ENCODE assay signal across 8 cellular contexts in the genomic region with DNA sequence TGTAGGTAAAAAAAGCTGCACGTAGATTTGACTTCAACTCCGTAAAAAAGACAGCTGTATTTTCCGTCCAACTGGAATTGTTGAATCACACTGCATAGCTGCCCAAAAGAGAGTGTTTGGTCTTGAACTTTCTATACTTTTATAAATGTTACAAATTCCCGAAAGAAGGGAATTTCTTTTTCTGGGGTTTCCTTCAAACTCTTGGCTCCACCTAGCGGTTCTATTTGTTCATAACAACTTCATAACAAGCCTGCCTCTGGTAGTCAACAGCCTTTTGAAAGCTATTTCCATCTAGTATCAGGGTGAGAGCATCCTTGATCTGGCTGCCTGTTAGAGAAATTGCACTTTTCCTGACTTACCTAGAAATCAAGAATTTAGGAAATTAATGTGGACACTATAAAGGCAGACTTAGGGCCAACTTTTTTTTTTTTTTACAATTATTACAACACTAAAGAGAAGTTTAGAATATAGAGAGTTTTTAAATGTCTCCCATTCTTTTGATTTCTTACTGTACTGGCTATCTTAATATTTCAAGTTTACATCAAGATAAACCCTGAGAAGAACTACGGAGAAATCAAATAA. TPM values are rescaled to one million over a fixed set of nuclear protein-coding genes. Genes with fewer than 3 reads are reported as not detected.
A peak's percentile ranks its signal among the peaks of the same experiment; 100 is the strongest.
DNase-seq lines count a peak whose midpoint lies in the region; ATAC-seq, FAIRE-seq and TF ChIP-seq lines count a peak whose summit lies in the region.

No MANE protein-coding gene starts in this region.

- H3K9ac ChIP-seq in NT2/D1 (ENCODE audit: insufficient read length, low read depth), result no peak overlapping the region
- no peak overlapping the region for H3K9ac ChIP-seq in keratinocyte (ENCODE audit: control insufficient read depth, extremely low read depth, insufficient read depth, low read length)

- H3K4me1 Mint-ChIP-seq in MCF 10A (ENCODE audit: insufficient read depth, unreplicated experiment), result peaks cover 7% of the 10 kb centered on the region

- dilution Hi-C loops in keratinocyte (cut with MboI; ENCODE audit: extremely low pct_ligation_motif_present, low sequenced_read_pairs), result no loop called here

- H3K27ac ChIP-seq in keratinocyte (ENCODE audit: control insufficient read depth, insufficient read depth, low read length), result no peak overlapping the region

- H3K4me3 Mint-ChIP-seq in MCF 10A (ENCODE audit: unreplicated experiment), result no peak overlapping the region

- H4K20me1 ChIP-seq in keratinocyte (ENCODE audit: control insufficient read depth, extremely low read depth, insufficient read depth, low read length), result no peaks in the 10 kb centered on the region

- CTCF ChIA-PET in MCF 10A (lab: Yijun Ruan, JAX), result interaction anchor here (0.5 to 7.1 kb wide), 55 partner anchors 9 to 695 kb away, joined by 3 to 123 read pairs (median 4); partner anchors contain the start of gene RALB

- no peaks in the 10 kb centered on the region for H3K9me1 ChIP-seq in keratinocyte (ENCODE audit: control insufficient read depth, extremely low read depth, insufficient read depth, low read length)

- H3K36me3 Mint-ChIP-seq in MCF 10A (ENCODE audit: insufficient read depth, unreplicated experiment), result peaks cover 17% of the 10 kb centered on the region

- peak overlapping the region; percentile 56 for H3K4me2 ChIP-seq in keratinocyte (ENCODE audit: control insufficient read depth, extremely low read depth, insufficient read depth, low read depth, low read length)

- TF ChIP-seq CTCF in MCF 10A (IDR thresholded peaks at IDR 0.05; ENCODE audit: unreplicated experiment) (peak; percentile 69), keratinocyte (optimal IDR thresholded peaks at IDR 0.05 in 1 of 3, IDR thresholded peaks at IDR 0.05 in 1 of 3, conservative IDR thresholded peaks at IDR 0.05 in 1 of 3; ENCODE audit: extremely low read depth in 1 of 3, insufficient read depth in 2 of 3, low read length in 3 of 3) (peak in 2 of 3 experiments; percentile 49 to 65)

- POLR2A ChIA-PET in MCF 10A (lab: Yijun Ruan, JAX), result interaction anchor here (0.5 to 7.6 kb wide), 11 partner anchors 10 to 506 kb away, joined by 3 to 52 read pairs (median 3); partner anchors contain the start of gene EPB41L5

- H3K27ac Mint-ChIP-seq in MCF 10A (ENCODE audit: low read depth, unreplicated experiment), result no peak overlapping the region

- no peaks in the 10 kb centered on the region for H3K9me3 Mint-ChIP-seq in MCF 10A (ENCODE audit: unreplicated experiment)

- H3K27me3 ChIP-seq in NT2/D1 (ENCODE audit: insufficient read depth, insufficient read length) (no peaks in the 10 kb centered on the region), keratinocyte (ENCODE audit: control insufficient read depth, extremely low read depth, insufficient read depth, low read length) (no peaks in the 10 kb centered on the region), MG63 (no peaks in the 10 kb centered on the region)

- peak overlapping the region; percentile 70 for H2AFZ ChIP-seq in keratinocyte (ENCODE audit: control insufficient read depth, low read length)

- intact Hi-C loops in MCF 10A (cut with micrococcal nuclease), result loop anchor here (1.0 to 2.0 kb wide), 7 partner anchors 65 to 534 kb away; no protein-coding TSS in a partner anchor

- H3K36me3 ChIP-seq in NT2/D1 (ENCODE audit: insufficient read depth, insufficient read length, low read length) (peaks cover 11% of the 10 kb centered on the region), keratinocyte (ENCODE audit: control insufficient read depth in 2 of 2, extremely low read depth in 1 of 2, insufficient read depth in 2 of 2, low read length in 2 of 2) (peaks cover 2 to 4% of the 10 kb centered on the region in 2 experiments), MG63 (no peaks in the 10 kb centered on the region)

- H3K9me3 ChIP-seq in NT2/D1 (ENCODE audit: insufficient read depth, low read length) (no peaks in the 10 kb centered on the region), keratinocyte (ENCODE audit: control insufficient read depth, low read depth, low read length) (no peaks in the 10 kb centered on the region), MG63 (no peaks in the 10 kb centered on the region; the same call in 1 of the 2 replicates)

- no peaks in the 10 kb centered on the region for H3K27me3 Mint-ChIP-seq in MCF 10A (ENCODE audit: insufficient read depth, unreplicated experiment)

- ATAC-seq in GM21367 (IDR thresholded peaks at IDR 0.05; ENCODE audit: unreplicated experiment), result no peak

- peaks cover 13% of the 10 kb centered on the region for H3K79me2 ChIP-seq in keratinocyte (ENCODE audit: control insufficient read depth, insufficient read depth, low read length)

- no TSS peak for BruUV-seq in MCF 10A (replicated peaks; lab: Mats Ljungman, UMichigan)

- no peak for FAIRE-seq in keratinocyte (lab: Jason Lieb, UNC)

- DNase-seq in DMS114 treated with DMSO at 0.1 percent for 48 hours (lab: John Stamatoyannopoulos, UW; ENCODE audit: unreplicated experiment) (peak; percentile 43), HS-27A (ENCODE audit: low read depth) (peak; percentile 55), NT2/D1 (ENCODE audit: low read depth, low spot score) (peak; percentile 52), MCF 10A (ENCODE audit: unreplicated experiment) (peak; percentile 71), keratinocyte (ENCODE audit: low read depth, low spot score) (peak; percentile 15), stromal cell of bone marrow (ENCODE audit: low read depth) (peak; percentile 56), MG63 (no peak)

- H3K4me1 ChIP-seq in NT2/D1 (ENCODE audit: insufficient read depth, insufficient read length) (peaks cover 4% of the 10 kb centered on the region), keratinocyte (ENCODE audit: control insufficient read depth, extremely low read depth, insufficient read depth, low read length) (peaks cover 22% of the 10 kb centered on the region)

- no peak overlapping the region for H3K4me3 ChIP-seq in NT2/D1 (ENCODE audit: insufficient read length, low read depth)
- peak overlapping the region in 1 of 3 experiments; percentile 7 for H3K4me3 ChIP-seq in keratinocyte (ENCODE audit: control insufficient read depth in 2 of 3, extremely low read depth in 1 of 3, insufficient read depth in 2 of 3, low read depth in 1 of 3, low read length in 3 of 3)
- no peak overlapping the region for H3K4me3 ChIP-seq in MG63

RNA-seq across cellular contexts. Expression of gene TMEM185B, which starts 48.1 kb away (rescaled TPM):
- 40.9 and 45.0 TPM in 2 replicates for total RNA-seq in MCF 10A (2022)
- 7.8 to 27.8 TPM (median 13.4 TPM) in 3 replicates for polyA plus RNA-seq in keratinocyte
- 1.3 TPM for polyA plus RNA-seq in keratinocyte (2011; ENCODE audit: low read depth)
- polyA plus RNA-seq in keratinocyte (2011; cell fraction: cytosol; rRNA removed), result 7.3 and 8.6 TPM in 2 replicates
- 30.7 and 33.7 TPM in 2 replicates for polyA plus RNA-seq in keratinocyte (2011; cell fraction: nucleus; rRNA removed)
- polyA plus RNA-seq in keratinocyte (2012; ENCODE audit: low replicate concordance), result 12.5 and 17.9 TPM in 2 replicates
- polyA minus RNA-seq in keratinocyte, result 7.5 to 39.5 TPM (median 8.8 TPM) in 3 replicates
- polyA minus RNA-seq in keratinocyte (2011; cell fraction: cytosol; rRNA and poly(A)+ RNA removed), result 4.8 TPM
- polyA minus RNA-seq in keratinocyte (2011; cell fraction: nucleus; rRNA and poly(A)+ RNA removed), result 12.8 and 19.5 TPM in 2 replicates
- 31.5 and 33.4 TPM in 2 replicates for total RNA-seq in MG63 (2014; rRNA removed; shearing (Covaris generic); ENCODE audit: low replicate concordance)
